Comparison of ENCODE assay signal across 7 cellular contexts in genomic region chr1:148333875-148334338, GRCh38.
DNase-seq lines count a peak whose midpoint lies in the region; ATAC-seq, FAIRE-seq and TF ChIP-seq lines count a peak whose summit lies in the region.

No MANE protein-coding gene starts in this region.

- peak overlapping the region; percentile 25 for H3K4me3 ChIP-seq in hepatocyte
- H3K4me3 ChIP-seq in spleen = peak overlapping the region; percentile 30 to 76 (median 45)

- H3K9me3 ChIP-seq in hepatocyte (ENCODE audit: low read depth) (no peaks in the 10 kb centered on the region), spleen (no peaks in the 10 kb centered on the region)

- no peak for TF ChIP-seq CTCF in hepatocyte (IDR thresholded peaks at IDR 0.05; ENCODE audit: poor library complexity)
- TF ChIP-seq CTCF in spleen (IDR thresholded peaks at IDR 0.05 in 8 of 11, conservative IDR thresholded peaks at IDR 0.05 in 3 of 11) = no peak

- intact Hi-C loops in activated CD4-positive, alpha-beta memory T cell treated with anti-CD3 and anti-CD28 coated beads for 36 hours (cut with micrococcal nuclease) = loop anchor here (2.0 to 5.0 kb wide), 4 partner anchors 29 to 297 kb away; no protein-coding TSS in a partner anchor
- intact Hi-C loops in spleen (cut with DNase I; ENCODE audit: low total_unique reads) = no loop called here

- H3K9me3 Mint-ChIP-seq in activated CD4-positive, alpha-beta memory T cell treated with anti-CD3 and anti-CD28 coated beads for 36 hours = no peaks in the 10 kb centered on the region

- H3K27me3 Mint-ChIP-seq in activated CD4-positive, alpha-beta memory T cell treated with anti-CD3 and anti-CD28 coated beads for 36 hours = peaks cover 12% of the 10 kb centered on the region

- H3K9me2 ChIP-seq in hepatocyte (replicated peaks; ENCODE audit: insufficient read depth) = no peaks in the 10 kb centered on the region

- H2AFZ ChIP-seq in hepatocyte = peak overlapping the region; percentile 63

- H3K4me1 ChIP-seq in hepatocyte (ENCODE audit: insufficient read depth) = no peaks in the 10 kb centered on the region
- H3K4me1 ChIP-seq in spleen = peaks cover 7 to 40% (median 16%) of the 10 kb centered on the region in 6 donors

- peaks cover 26% of the 10 kb centered on the region for H3K4me1 Mint-ChIP-seq in activated CD4-positive, alpha-beta memory T cell treated with anti-CD3 and anti-CD28 coated beads for 36 hours (ENCODE audit: low read depth)

- H3K27ac Mint-ChIP-seq in activated CD4-positive, alpha-beta memory T cell treated with anti-CD3 and anti-CD28 coated beads for 36 hours = peak overlapping the region; percentile 97

- no peak for FAIRE-seq in GM12891 (lab: Jason Lieb, UNC)

- peak; percentile 9 for ATAC-seq in HG03196 (IDR thresholded peaks at IDR 0.05; ENCODE audit: unreplicated experiment)

- H3K4me2 ChIP-seq in hepatocyte = peak overlapping the region; percentile 93

- TF ChIP-seq POLR2A in spleen (IDR thresholded peaks at IDR 0.05) (no peak), GM12891 (IDR thresholded peaks at IDR 0.05; ENCODE audit: low read depth, low read length) (no peak)

- no peaks in the 10 kb centered on the region for H3K36me3 ChIP-seq in hepatocyte (replicated peaks; ENCODE audit: insufficient read depth, low read depth)
- no peaks in the 10 kb centered on the region for H3K36me3 ChIP-seq in spleen

- no peaks in the 10 kb centered on the region for H3K27me3 ChIP-seq in hepatocyte
- H3K27me3 ChIP-seq in spleen (replicated peaks in 1 of 7) = peaks cover 0 to 45% (median 10%) of the 10 kb centered on the region in 7 donors

- H3K27ac ChIP-seq in hepatocyte (peak overlapping the region; percentile 87), spleen (peak overlapping the region; percentile 33 to 90 (median 80))

- no peaks in the 10 kb centered on the region for H3K79me2 ChIP-seq in hepatocyte

- no peaks in the 10 kb centered on the region for H3K36me3 Mint-ChIP-seq in activated CD4-positive, alpha-beta memory T cell treated with anti-CD3 and anti-CD28 coated beads for 36 hours

- H3K4me3 Mint-ChIP-seq in activated CD4-positive, alpha-beta memory T cell treated with anti-CD3 and anti-CD28 coated beads for 36 hours = peak overlapping the region; percentile 85

- no peaks in the 10 kb centered on the region for H4K20me1 ChIP-seq in hepatocyte (ENCODE audit: insufficient read depth, poor library complexity, severe bottlenecking)

- CTCF ChIA-PET in activated CD4-positive, alpha-beta memory T cell treated with anti-CD3 and anti-CD28 coated beads for 36 hours (lab: Charles Lee) = interaction anchor here (1.1 to 1.2 kb wide), 3 partner anchors 15 to 189 kb away, joined by 4 to 5 read pairs (median 4); no protein-coding TSS in a partner anchor

- POLR2A ChIA-PET in activated CD4-positive, alpha-beta memory T cell treated with anti-CD3 and anti-CD28 coated beads for 36 hours (lab: Charles Lee) = interaction anchor here (0.7 to 7.0 kb wide), 24 partner anchors 11 to 1250 kb away, joined by 3 to 213 read pairs (median 6); no protein-coding TSS in a partner anchor

- DNase-seq in activated CD4-positive, alpha-beta memory T cell treated with anti-CD3 and anti-CD28 coated beads for 36 hours = peak; percentile 16
- DNase-seq in hepatocyte (ENCODE audit: low spot score) = no peak
- DNase-seq in spleen = no peak
- no peak for DNase-seq in dermis blood vessel endothelial cell
- no peak for DNase-seq in GM12891 (ENCODE audit: insufficient read length, low spot score)
- DNase-seq in NCI-H2227 treated with DMSO at 0.1 percent for 48 hours (lab: John Stamatoyannopoulos, UW) = no peak

- WGBS in hepatocyte (ENCODE audit: low lambda C conversion rate, missing lambda C conversion rate) = 7% methylated on average over 18 of the region's 18 CpGs
- WGBS in spleen, 5 donors = 10 to 15% (median 11%) methylated on average over 18 of the region's 18 CpGs

TF ChIP-seq in GM12891, 5 proteins besides CTCF, POLR2A, EP300 and RAD21:
- TF ChIP-seq SPI1 (IDR thresholded peaks at IDR 0.05; ENCODE audit: low read depth, low read length) (no peak), POLR2AphosphoS5 (IDR thresholded peaks at IDR 0.05; ENCODE audit: low read depth, low read length) (no peak), TAF1 (IDR thresholded peaks at IDR 0.05; ENCODE audit: low read depth, low read length) (no peak), POU2F2 (IDR thresholded peaks at IDR 0.05; ENCODE audit: low read depth, low read length) (no peak), PAX5 (IDR thresholded peaks at IDR 0.05; ENCODE audit: insufficient read depth, low read length, severe bottlenecking) (no peak)
